30 cellular contexts compared by ENCODE assay signal in the genomic region with DNA sequence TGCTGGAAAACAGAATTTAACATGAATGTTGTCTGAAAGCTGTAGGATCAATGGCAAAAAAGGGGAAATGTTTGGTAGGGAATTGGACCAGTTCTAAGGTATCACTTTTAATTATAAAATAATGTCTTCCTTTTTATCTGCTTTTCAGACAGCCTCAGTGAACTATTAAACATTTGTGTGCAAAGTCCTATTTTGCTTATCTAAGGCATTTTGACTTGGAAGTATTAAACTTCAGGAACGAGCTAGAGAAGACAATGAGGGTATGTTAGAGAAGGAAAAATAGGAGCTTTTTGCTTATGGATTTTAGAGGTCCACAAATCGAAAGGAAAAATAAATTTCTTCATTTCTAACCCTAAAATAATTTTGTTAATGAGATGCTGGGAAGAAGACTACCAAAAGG.
"Had no signal": no experiment of that assay in that cellular context is flagged by ENCODE, and none has a peak within 500 bp of the region (broad histone marks: within the 10 kb centered on the region; RNA-seq: fewer than 3 reads in every experiment).

No MANE protein-coding gene starts in this region.

- ATAC-seq: activated naive CD4-positive, alpha-beta T cell treated with anti-CD3 and anti-CD28 coated beads, Interleukin-2, amount 50 U/mL, for 72 hours; activated T-cell treated with anti-CD3 and anti-CD28 coated beads, Interleukin-2, amount 50 U/mL, for 4 hours; gastrocnemius medialis; left cardiac atrium; left ventricle myocardium superior; stimulated activated memory B cell treated with anti-CD40 and anti-IgM and Interleukin-4, amounts not matched to agents 10 μg/mL and 1 μg/mL and 100 μg/mL, for 72 hours; stimulated activated naive CD8-positive, alpha-beta T cell treated with anti-CD3 and anti-CD28 coated beads, Interleukin-15, amount 100 ng/mL, for 72 hours had no signal

- H3K9me3 ChIP-seq: colonic mucosa, gastrocnemius medialis, neutrophil, ovary, sigmoid colon, vagina had no signal

- H3K36me3 Mint-ChIP-seq: activated naive CD4-positive, alpha-beta T cell treated with anti-CD3 and anti-CD28 coated beads, Interleukin-2, amount 50 U/mL, for 72 hours had no signal

- H3K9me3 Mint-ChIP-seq: activated CD4-positive, alpha-beta memory T cell treated with anti-CD3 and anti-CD28 coated beads for 36 hours; activated CD4-positive, alpha-beta T cell treated with anti-CD3 and anti-CD28 coated beads, Interleukin-2, amount 10 ng/mL, durations not matched to agents 24 days and 14 days; activated naive CD4-positive, alpha-beta T cell treated with anti-CD3 and anti-CD28 coated beads, Interleukin-2, amount 50 U/mL, for 72 hours; activated T-cell treated with anti-CD3 and anti-CD28 coated beads, Interleukin-2, amount 50 U/mL, for 4 hours; activated T-helper 2 cell treated with anti-CD3 and anti-CD28 coated beads, Interferon-gamma antibody, Interleukin-2, Interleukin-4, amounts not matched to agents 10 μg/mL and 5 μg/mL and 100 μg/mL, durations not matched to agents 14 hours and 24 hours and 36 hours; nephron; stimulated activated memory B cell treated with anti-CD40 and anti-IgM and Interleukin-4, amounts not matched to agents 10 μg/mL and 1 μg/mL and 100 μg/mL, for 72 hours; stimulated activated naive CD8-positive, alpha-beta T cell treated with anti-CD3 and anti-CD28 coated beads, Interleukin-15, amount 100 ng/mL, for 72 hours; T-helper 1 cell treated with Interleukin-12 subunit alpha and Interleukin-12 subunit beta and Interleukin-4 antibody, amounts not matched to agents 30 μg/mL and 1 μg/mL, for 36 hours; type B pancreatic cell had no signal

- H2AFZ ChIP-seq: hepatocyte had no signal

- H3K27ac Mint-ChIP-seq: activated CD4-positive, alpha-beta memory T cell treated with anti-CD3 and anti-CD28 coated beads for 36 hours; activated CD4-positive, alpha-beta T cell treated with anti-CD3 and anti-CD28 coated beads, Interleukin-2, amount 10 ng/mL, durations not matched to agents 24 days and 14 days; activated naive CD4-positive, alpha-beta T cell treated with anti-CD3 and anti-CD28 coated beads, Interleukin-2, amount 50 U/mL, for 72 hours; activated T-helper 2 cell treated with anti-CD3 and anti-CD28 coated beads, Interferon-gamma antibody, Interleukin-2, Interleukin-4, amounts not matched to agents 10 μg/mL and 5 μg/mL and 100 μg/mL, durations not matched to agents 14 hours and 24 hours and 36 hours; progenitor cell of endocrine pancreas; stimulated activated memory B cell treated with anti-CD40 and anti-IgM and Interleukin-4, amounts not matched to agents 10 μg/mL and 1 μg/mL and 100 μg/mL, for 72 hours; T-helper 1 cell treated with Interleukin-12 subunit alpha and Interleukin-12 subunit beta and Interleukin-4 antibody, amounts not matched to agents 30 μg/mL and 1 μg/mL, for 36 hours; type B pancreatic cell had no signal

- H3K27me3 Mint-ChIP-seq: activated CD4-positive, alpha-beta memory T cell treated with anti-CD3 and anti-CD28 coated beads for 36 hours; activated CD4-positive, alpha-beta T cell treated with anti-CD3 and anti-CD28 coated beads, Interleukin-2, amount 10 ng/mL, durations not matched to agents 24 days and 14 days; progenitor cell of endocrine pancreas; stimulated activated memory B cell treated with anti-CD40 and anti-IgM and Interleukin-4, amounts not matched to agents 10 μg/mL and 1 μg/mL and 100 μg/mL, for 72 hours; stimulated activated naive CD8-positive, alpha-beta T cell treated with anti-CD3 and anti-CD28 coated beads, Interleukin-15, amount 100 ng/mL, for 72 hours; type B pancreatic cell had no signal

- H3K4me1 Mint-ChIP-seq: activated CD4-positive, alpha-beta T cell treated with anti-CD3 and anti-CD28 coated beads, Interleukin-2, amount 10 ng/mL, durations not matched to agents 24 days and 14 days; stimulated activated memory B cell treated with anti-CD40 and anti-IgM and Interleukin-4, amounts not matched to agents 10 μg/mL and 1 μg/mL and 100 μg/mL, for 72 hours; stimulated activated naive CD8-positive, alpha-beta T cell treated with anti-CD3 and anti-CD28 coated beads, Interleukin-15, amount 100 ng/mL, for 72 hours had no signal

- DNase-seq: activated CD4-positive, alpha-beta memory T cell treated with anti-CD3 and anti-CD28 coated beads for 36 hours; activated CD4-positive, alpha-beta T cell treated with anti-CD3 and anti-CD28 coated beads, Interleukin-2, amount 10 ng/mL, durations not matched to agents 24 days and 14 days; activated CD4-positive, CD25-positive, alpha-beta regulatory T cell treated with anti-CD3 and anti-CD28 coated beads, Interleukin-2, amount 50 U/mL, for 72 hours; activated CD8-positive, alpha-beta memory T cell treated with anti-CD3 and anti-CD28 coated beads, Interleukin-2, amount 50 U/mL, for 48 hours; activated naive CD4-positive, alpha-beta T cell; activated T-cell treated with anti-CD3 and anti-CD28 coated beads, Interleukin-2, amount 50 U/mL, for 4 hours; colonic mucosa; effector CD8-positive, alpha-beta T cell; gastrocnemius medialis; left cardiac atrium; left ventricle myocardium superior; ovary; sigmoid colon; small intestine; stimulated activated CD4-positive, alpha-beta T cell treated with anti-CD3 and anti-CD28 coated beads, Interleukin-1b, Interleukin-23, amount 100 ng/mL, for 48 hours; stimulated activated CD4-positive, alpha-beta T cell treated with anti-CD3 and anti-CD28 coated beads, Interleukin-4, amount 100 ng/mL, for 4 hours; stimulated activated CD8-positive, alpha-beta memory T cell treated with anti-CD3 and anti-CD28 coated beads, Interleukin-4, amount 100 ng/mL, for 48 hours; stimulated activated naive CD8-positive, alpha-beta T cell treated with anti-CD3 and anti-CD28 coated beads, Interleukin-15, amount 100 ng/mL, for 72 hours; substantia nigra; T1000 had no signal

- H3K4me3 ChIP-seq: colonic mucosa, gastrocnemius medialis, hepatocyte, ovary, sigmoid colon, vagina had no signal

- H3K36me3 ChIP-seq: colonic mucosa, gastrocnemius medialis, ovary, vagina had no signal

- H3K4me2 ChIP-seq: hepatocyte had no signal

- H3K4me3 Mint-ChIP-seq: activated CD4-positive, alpha-beta memory T cell treated with anti-CD3 and anti-CD28 coated beads for 36 hours; activated CD4-positive, alpha-beta T cell treated with anti-CD3 and anti-CD28 coated beads, Interleukin-2, amount 10 ng/mL, durations not matched to agents 24 days and 14 days; activated T-cell treated with anti-CD3 and anti-CD28 coated beads, Interleukin-2, amount 50 U/mL, for 4 hours; nephron; stimulated activated memory B cell treated with anti-CD40 and anti-IgM and Interleukin-4, amounts not matched to agents 10 μg/mL and 1 μg/mL and 100 μg/mL, for 72 hours; stimulated activated naive CD8-positive, alpha-beta T cell treated with anti-CD3 and anti-CD28 coated beads, Interleukin-15, amount 100 ng/mL, for 72 hours; T-helper 1 cell treated with Interleukin-12 subunit alpha and Interleukin-12 subunit beta and Interleukin-4 antibody, amounts not matched to agents 30 μg/mL and 1 μg/mL, for 36 hours; type B pancreatic cell had no signal

- H3K4me1 ChIP-seq: colonic mucosa, vagina had no signal

- H3K27me3 ChIP-seq: colonic mucosa, gastrocnemius medialis, hepatocyte, neutrophil, ovary, sigmoid colon, vagina had no signal

- H3K79me2 ChIP-seq: hepatocyte had no signal

- H3K27ac ChIP-seq: colonic mucosa, hepatocyte, neutrophil, ovary, sigmoid colon, vagina had no signal
